9 cellular contexts compared by ENCODE assay signal in the genomic region with DNA sequence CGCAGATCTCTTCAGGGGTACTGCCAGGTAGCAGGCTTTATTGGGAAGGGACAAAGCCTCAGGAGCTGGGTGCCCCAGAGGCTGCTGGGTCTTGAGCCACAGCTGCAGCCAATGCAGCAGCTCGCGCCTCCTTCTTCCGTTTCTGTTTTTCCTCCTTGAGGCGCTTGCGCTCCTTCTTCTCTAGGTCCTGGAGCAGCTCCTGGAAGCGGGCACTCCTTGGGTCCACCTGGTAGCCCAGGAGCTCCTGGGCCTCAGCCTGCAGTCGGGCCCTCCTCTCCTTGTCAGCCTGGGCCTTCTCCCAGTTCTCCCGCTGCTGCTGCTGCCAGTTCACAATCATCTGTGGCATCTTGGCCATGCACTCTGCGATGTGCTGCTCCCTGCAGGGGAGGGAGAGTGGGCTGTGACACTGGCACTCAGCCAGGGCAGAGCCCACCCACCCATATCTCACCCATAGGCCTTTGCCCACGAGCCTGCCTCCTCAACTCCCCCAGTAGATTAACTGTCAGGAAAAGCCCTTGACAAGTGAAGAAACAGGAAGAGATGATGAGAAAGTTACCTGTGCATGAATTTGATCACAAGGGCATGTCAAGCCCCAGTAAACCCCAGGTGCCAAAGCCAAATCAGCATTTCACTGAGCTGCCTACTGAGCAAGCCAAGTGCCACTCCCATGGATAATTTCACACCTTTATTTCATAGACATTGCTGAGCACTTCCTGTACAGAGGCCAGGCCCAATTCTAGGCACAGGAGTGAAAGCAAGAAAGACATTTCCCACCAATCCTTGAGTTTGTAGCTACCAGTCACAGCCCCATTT. TPM values are rescaled to one million over a fixed set of nuclear protein-coding genes. Genes with fewer than 3 reads are reported as not detected.
DNase-seq lines count a peak whose midpoint lies in the region; ATAC-seq and TF ChIP-seq lines count a peak whose summit lies in the region.
"Had no signal": no experiment of that assay in that cellular context is flagged by ENCODE, and none has a peak within 500 bp of the region (broad histone marks: within the 10 kb centered on the region; RNA-seq: fewer than 3 reads in every experiment).

No MANE protein-coding gene starts in this region.

- H3K36me3 ChIP-seq in suprapubic skin (peaks cover 53% of the 10 kb centered on the region), uterus (no peaks in the 10 kb centered on the region)

- no peak overlapping the region for H3K4me3 ChIP-seq in suprapubic skin
- no peak overlapping the region for H3K4me3 ChIP-seq in uterus

- H3K4me1 ChIP-seq in suprapubic skin (peaks cover 44% of the 10 kb centered on the region), uterus (no peaks in the 10 kb centered on the region)

- intact Hi-C loops in uterus (cut with DNase I; ENCODE audit: low total_unique reads): no loop called here

- H3K36me3 Mint-ChIP-seq in activated T-cell treated with anti-CD3 and anti-CD28 coated beads, Interleukin-2, amount 50 U/mL, for 72 hours (ENCODE audit: insufficient read depth in 2 of 2): peaks cover 6 to 28% of the 10 kb centered on the region in 2 donors
- H3K36me3 Mint-ChIP-seq in T-helper 17 cell (ENCODE audit: low read depth) (peaks cover 7% of the 10 kb centered on the region), glutamatergic neuron (ENCODE audit: unreplicated experiment) (no peaks in the 10 kb centered on the region)

- no peak for TF ChIP-seq EP300 in suprapubic skin (IDR thresholded peaks at IDR 0.05)

- peaks cover 58% of the 10 kb centered on the region for H3K4me1 Mint-ChIP-seq in activated T-cell treated with anti-CD3 and anti-CD28 coated beads, Interleukin-2, amount 50 U/mL, for 72 hours (ENCODE audit: low read depth)
- H3K4me1 Mint-ChIP-seq in T-helper 17 cell (peaks cover 21% of the 10 kb centered on the region), glutamatergic neuron (ENCODE audit: low read depth, unreplicated experiment) (peaks cover 23% of the 10 kb centered on the region)

- no peak for DNase-seq in activated T-cell treated with anti-CD3 and anti-CD28 coated beads, Interleukin-2, amount 50 U/mL, for 72 hours
- no peak for DNase-seq in activated T-cell treated with anti-CD3 and anti-CD28 coated beads, Interleukin-2, amount 50 U/mL, for 1 hour
- DNase-seq in T-helper 17 cell: no peak
- no peak for DNase-seq in glutamatergic neuron
- no peak for DNase-seq in suprapubic skin (ENCODE audit: low spot score in 2 of 2)
- DNase-seq in uterus: no peak
- DNase-seq in NCI-H1417 (lab: John Stamatoyannopoulos, UW): no peak

- H3K27me3 Mint-ChIP-seq in activated T-cell treated with anti-CD3 and anti-CD28 coated beads, Interleukin-2, amount 50 U/mL, for 72 hours (ENCODE audit: low read depth): no peaks in the 10 kb centered on the region
- no peaks in the 10 kb centered on the region for H3K27me3 Mint-ChIP-seq in T-helper 17 cell
- H3K27me3 Mint-ChIP-seq in glutamatergic neuron (ENCODE audit: unreplicated experiment): peaks cover 9% of the 10 kb centered on the region

- no peak for ATAC-seq in activated T-cell treated with anti-CD3 and anti-CD28 coated beads, Interleukin-2, amount 50 U/mL, for 72 hours (replicated peaks in 1 of 2)
- ATAC-seq in T-helper 17 cell (no peak), GM21723 (IDR thresholded peaks at IDR 0.05; ENCODE audit: unreplicated experiment) (no peak)

- peak overlapping the region; percentile 37 to 55 for H3K4me3 Mint-ChIP-seq in activated T-cell treated with anti-CD3 and anti-CD28 coated beads, Interleukin-2, amount 50 U/mL, for 72 hours
- H3K4me3 Mint-ChIP-seq in T-helper 17 cell (peak overlapping the region; percentile 28), glutamatergic neuron (ENCODE audit: unreplicated experiment) (peak overlapping the region; percentile 81)

- no peaks in the 10 kb centered on the region for H3K9me3 ChIP-seq in T-helper 17 cell (ENCODE audit: control insufficient read depth, low read length, poor library complexity, severe bottlenecking)
- no peaks in the 10 kb centered on the region for H3K9me3 ChIP-seq in suprapubic skin
- no peaks in the 10 kb centered on the region for H3K9me3 ChIP-seq in uterus

- H3K27me3 ChIP-seq in suprapubic skin (no peaks in the 10 kb centered on the region), uterus (no peaks in the 10 kb centered on the region)

- H3K9me3 Mint-ChIP-seq in activated T-cell treated with anti-CD3 and anti-CD28 coated beads, Interleukin-2, amount 50 U/mL, for 72 hours: no peaks in the 10 kb centered on the region
- H3K9me3 Mint-ChIP-seq in glutamatergic neuron (ENCODE audit: unreplicated experiment): peaks cover 10% of the 10 kb centered on the region

- 32% methylated on average over 11 of the region's 11 CpGs for WGBS in suprapubic skin

- peak overlapping the region; percentile 37 for H3K27ac ChIP-seq in suprapubic skin
- no peak overlapping the region for H3K27ac ChIP-seq in uterus

- TF ChIP-seq POLR2A in suprapubic skin (IDR thresholded peaks at IDR 0.05) (no peak), uterus (IDR thresholded peaks at IDR 0.05) (no peak)

- H3K27ac Mint-ChIP-seq in activated T-cell treated with anti-CD3 and anti-CD28 coated beads, Interleukin-2, amount 50 U/mL, for 72 hours: peak overlapping the region; percentile 80
- H3K27ac Mint-ChIP-seq in T-helper 17 cell (peak overlapping the region; percentile 60), glutamatergic neuron (ENCODE audit: unreplicated experiment) (peak overlapping the region; percentile 84)

- TF ChIP-seq CTCF in glutamatergic neuron (IDR thresholded peaks at IDR 0.05; ENCODE audit: partially characterized antibody, unreplicated experiment) (no peak), suprapubic skin (IDR thresholded peaks at IDR 0.05) (no peak), uterus (IDR thresholded peaks at IDR 0.05) (no peak)

RNA-seq across cellular contexts. Expression of gene GADD45GIP1, which starts 2.7 kb away (rescaled TPM):
- 10 to 100 TPM; 15.9 to 16.4 TPM for total RNA-seq in activated T-cell treated with anti-CD3 and anti-CD28 coated beads, Interleukin-2, amount 50 U/mL, for 72 hours
- total RNA-seq in T-helper 17 cell: 1 to 10 TPM; 6.9 to 8.3 TPM
- total RNA-seq in glutamatergic neuron (ENCODE audit: unreplicated experiment): 28.8 TPM
- 10 to 100 TPM; 20.4 to 31.0 (median 24.8) TPM for total RNA-seq in suprapubic skin
- total RNA-seq in uterus: 10 to 100 TPM in 2 of 4 donors, 1 to 10 TPM in 2; 3.3 to 76.8 (median 12.8) TPM

RNA-seq across cellular contexts. Expression of gene RAD23A, which starts 8.7 kb away (rescaled TPM):
- total RNA-seq in activated T-cell treated with anti-CD3 and anti-CD28 coated beads, Interleukin-2, amount 50 U/mL, for 72 hours: 100 to 1,000 TPM; 159 to 189 TPM
- total RNA-seq in T-helper 17 cell: 10 to 100 TPM; 74.1 to 82.1 TPM
- 62.1 TPM for total RNA-seq in glutamatergic neuron (ENCODE audit: unreplicated experiment)
- 100 to 1,000 TPM in 3 of 4 donors, 10 to 100 TPM in 1; 95.4 to 120 (median 109) TPM for total RNA-seq in suprapubic skin
- 100 to 1,000 TPM in 1 of 4 donors, 10 to 100 TPM in 3; 13.3 to 105 (median 64.4) TPM for total RNA-seq in uterus

RNA-seq across cellular contexts. Expression of gene DAND5, which starts 15.0 kb away (rescaled TPM):
- total RNA-seq in activated T-cell treated with anti-CD3 and anti-CD28 coated beads, Interleukin-2, amount 50 U/mL, for 72 hours: under 1 TPM; 0.12 to 0.32 TPM
- total RNA-seq in T-helper 17 cell (not detected), glutamatergic neuron (ENCODE audit: unreplicated experiment) (0.44 TPM), suprapubic skin (not detected), uterus (under 1 TPM in 1 of 4 donors, not detected in 3; 0.14 TPM)
- total RNA-seq: RPMI7951 had no signal

RNA-seq across cellular contexts. Expression of gene CALR, which starts 15.9 kb away (rescaled TPM):
- 100 to 1,000 TPM; 458 to 489 TPM for total RNA-seq in activated T-cell treated with anti-CD3 and anti-CD28 coated beads, Interleukin-2, amount 50 U/mL, for 72 hours
- total RNA-seq in T-helper 17 cell: 100 to 1,000 TPM; 418 to 472 TPM
- total RNA-seq in glutamatergic neuron (ENCODE audit: unreplicated experiment): 543 TPM
- total RNA-seq in suprapubic skin: 100 to 1,000 TPM; 131 to 285 (median 237) TPM
- 100 to 1,000 TPM; 166 to 616 (median 392) TPM for total RNA-seq in uterus

RNA-seq across cellular contexts. Expression of gene FARSA, which starts 20.8 kb away (rescaled TPM):
- total RNA-seq in activated T-cell treated with anti-CD3 and anti-CD28 coated beads, Interleukin-2, amount 50 U/mL, for 72 hours: 10 to 100 TPM; 63.4 to 70.4 TPM
- total RNA-seq in T-helper 17 cell (10 to 100 TPM; 23.2 to 28.3 TPM), glutamatergic neuron (ENCODE audit: unreplicated experiment) (71.6 TPM), suprapubic skin (10 to 100 TPM; 49.0 to 60.6 (median 50.9) TPM), uterus (10 to 100 TPM in 2 of 4 donors, 1 to 10 TPM in 2; 4.6 to 47.8 (median 20.5) TPM)

Comparison
In these comparisons a context has a peak if more than half of its experiments do, and no peak if none do; other contexts are left out.
1. H3K4me3 Mint-ChIP-seq: peak in every context shown above with its lines; median percentile 81 in glutamatergic neuron; 46 in activated T-cell treated with anti-CD3 and anti-CD28 coated beads, Interleukin-2, amount 50 U/mL, for 72 hours; 28 in T-helper 17 cell.